Comparison of ENCODE assay signal across 9 cellular contexts in the genomic region with DNA sequence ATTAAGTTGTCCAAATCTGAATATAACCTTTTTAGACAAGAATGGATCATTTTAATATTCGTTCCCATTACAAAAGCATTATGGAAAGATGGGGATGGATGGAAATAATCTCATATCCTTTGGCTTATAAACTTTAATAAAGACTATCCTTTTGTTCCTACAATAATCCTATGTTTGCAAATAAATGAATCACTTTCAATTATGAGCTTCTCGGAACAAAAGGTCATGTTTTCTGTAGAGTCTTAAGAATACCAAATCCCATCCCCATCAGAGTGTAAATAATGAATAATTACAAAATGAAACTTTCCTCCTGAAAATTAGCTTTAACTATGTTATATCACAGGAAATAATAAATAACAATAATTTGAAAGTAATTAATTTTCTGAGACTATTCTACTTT.
"Had no signal": no experiment of that assay in that cellular context is flagged by ENCODE, and none has a peak within 500 bp of the region (broad histone marks: within the 10 kb centered on the region; RNA-seq: fewer than 3 reads in every experiment).

No MANE protein-coding gene starts in this region.

- FAIRE-seq: H1, H54, HTR-8/SVneo, K562 had no signal

- H3K4me2 ChIP-seq: GM23338 had no signal

- DNase-seq: H9, HCEC 1CT, HFFc6, IMR-90 had no signal

- H3K4me3 ChIP-seq: GM23338, K562 had no signal

- ATAC-seq: GM23338, K562 had no signal

- H3K27ac Mint-ChIP-seq: GM23338, H9, HFFc6 had no signal

- H2AFZ ChIP-seq: GM23338 had no signal

- H3K9me3 Mint-ChIP-seq: GM23338, H9, HFFc6 had no signal

- H3K4me3 Mint-ChIP-seq: GM23338, H9, HFFc6 had no signal
